Comparison of ENCODE assay signal across 17 cellular contexts in the genomic region with DNA sequence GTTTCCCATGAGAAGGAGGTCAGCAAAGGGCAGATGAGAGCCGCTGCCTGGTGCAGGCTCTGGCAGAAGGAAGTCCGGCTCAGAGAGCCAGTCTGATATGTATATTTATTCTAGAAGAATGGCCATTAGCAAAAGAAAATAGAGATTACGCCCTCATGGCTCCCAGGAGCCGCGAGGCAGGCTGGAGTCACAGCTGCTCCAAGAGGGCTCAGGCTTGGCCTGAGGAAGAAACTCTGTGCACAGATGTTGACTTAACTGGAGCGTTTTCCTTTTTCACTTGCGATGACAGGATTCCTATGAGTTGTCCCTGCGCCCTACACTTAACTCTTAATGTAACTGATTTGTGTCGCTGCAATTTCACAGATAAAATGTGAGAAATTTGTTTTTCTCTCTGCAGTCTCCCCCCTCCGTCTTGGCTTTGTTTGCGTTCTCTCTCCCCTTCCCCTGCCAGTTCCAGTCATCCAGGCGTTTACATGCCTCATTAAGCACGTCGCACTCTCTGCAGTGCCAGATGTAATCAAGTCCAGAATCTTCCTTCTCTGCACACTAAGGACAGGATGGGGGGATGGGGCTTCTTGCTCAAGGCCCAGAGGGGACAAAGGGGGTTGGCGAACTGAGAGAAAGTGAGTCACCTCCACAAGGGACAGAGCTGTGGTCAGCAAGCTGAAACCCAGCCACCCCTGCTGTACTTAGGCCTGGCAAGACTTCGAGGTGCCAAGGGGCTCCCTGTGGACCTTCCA.
DNase-seq lines count a peak whose midpoint lies in the region; ATAC-seq lines count a peak whose summit lies in the region.
"Had no signal": no experiment of that assay in that cellular context is flagged by ENCODE, and none has a peak within 500 bp of the region (broad histone marks: within the 10 kb centered on the region; RNA-seq: fewer than 3 reads in every experiment).

No MANE protein-coding gene starts in this region.

- no peak for ATAC-seq in HG02763 (IDR thresholded peaks at IDR 0.05; ENCODE audit: unreplicated experiment)
- ATAC-seq in stimulated activated memory B cell treated with anti-CD40 and anti-IgM and Interleukin-4, amounts not matched to agents 10 μg/mL and 1 μg/mL and 100 μg/mL, for 72 hours, result no peak
- ATAC-seq: PC-3, upper lobe of right lung had no signal

- no peaks in the 10 kb centered on the region for H3K27me3 Mint-ChIP-seq in stimulated activated memory B cell treated with anti-CD40 and anti-IgM and Interleukin-4, amounts not matched to agents 10 μg/mL and 1 μg/mL and 100 μg/mL, for 72 hours
- H3K27me3 Mint-ChIP-seq: activated naive CD4-positive, alpha-beta T cell treated with anti-CD3 and anti-CD28 coated beads, Interleukin-2, amount 50 U/mL, for 24 hours had no signal

- no peak overlapping the region for H4K8ac ChIP-seq in mesendoderm (ENCODE audit: low read depth, low read length)

- no peaks in the 10 kb centered on the region for H3K4me1 Mint-ChIP-seq in stimulated activated memory B cell treated with anti-CD40 and anti-IgM and Interleukin-4, amounts not matched to agents 10 μg/mL and 1 μg/mL and 100 μg/mL, for 72 hours
- H3K4me1 Mint-ChIP-seq: activated naive CD4-positive, alpha-beta T cell treated with anti-CD3 and anti-CD28 coated beads, Interleukin-2, amount 50 U/mL, for 24 hours; CD14-positive monocyte had no signal

- no peak overlapping the region for H3K9ac ChIP-seq in mesendoderm (ENCODE audit: low read length)

- no peaks in the 10 kb centered on the region for H3K79me1 ChIP-seq in mesendoderm (ENCODE audit: low read length)

- no peaks in the 10 kb centered on the region for H3K36me3 ChIP-seq in mesendoderm (ENCODE audit: control insufficient read depth, insufficient read depth, low read length)
- H3K36me3 ChIP-seq: cardiac muscle cell, heart left ventricle, upper lobe of right lung had no signal

- H3K9me3 Mint-ChIP-seq in stimulated activated memory B cell treated with anti-CD40 and anti-IgM and Interleukin-4, amounts not matched to agents 10 μg/mL and 1 μg/mL and 100 μg/mL, for 72 hours, result peaks cover 7% of the 10 kb centered on the region
- H3K9me3 Mint-ChIP-seq: activated naive CD4-positive, alpha-beta T cell treated with anti-CD3 and anti-CD28 coated beads, Interleukin-2, amount 50 U/mL, for 24 hours had no signal

- H3K23ac ChIP-seq in mesendoderm (ENCODE audit: low read length), result no peak overlapping the region

- H3K4me3 Mint-ChIP-seq in stimulated activated memory B cell treated with anti-CD40 and anti-IgM and Interleukin-4, amounts not matched to agents 10 μg/mL and 1 μg/mL and 100 μg/mL, for 72 hours, result no peak overlapping the region
- H3K4me3 Mint-ChIP-seq: activated naive CD4-positive, alpha-beta T cell treated with anti-CD3 and anti-CD28 coated beads, Interleukin-2, amount 50 U/mL, for 24 hours; CD14-positive monocyte had no signal

- H3K36me3 Mint-ChIP-seq in stimulated activated memory B cell treated with anti-CD40 and anti-IgM and Interleukin-4, amounts not matched to agents 10 μg/mL and 1 μg/mL and 100 μg/mL, for 72 hours, result no peaks in the 10 kb centered on the region
- H3K36me3 Mint-ChIP-seq: activated naive CD4-positive, alpha-beta T cell treated with anti-CD3 and anti-CD28 coated beads, Interleukin-2, amount 50 U/mL, for 24 hours; CD14-positive monocyte had no signal

- no peak overlapping the region for H2BK120ac ChIP-seq in mesendoderm (ENCODE audit: low read depth, low read length)

- no peak overlapping the region for H2BK5ac ChIP-seq in mesendoderm (ENCODE audit: low read length)

- H3K79me2 ChIP-seq in mesendoderm (ENCODE audit: control insufficient read depth, insufficient read depth, low read length), result no peaks in the 10 kb centered on the region

- no peak overlapping the region for H2BK15ac ChIP-seq in mesendoderm (replicated peaks; ENCODE audit: low read depth)

- no peak overlapping the region for H4K5ac ChIP-seq in mesendoderm (ENCODE audit: low read length)

- no peak overlapping the region for H3K4me2 ChIP-seq in mesendoderm (ENCODE audit: low read length)

- no peak overlapping the region for H3K56ac ChIP-seq in mesendoderm (ENCODE audit: low read length)

- no peaks in the 10 kb centered on the region for H3K4me1 ChIP-seq in mesendoderm (ENCODE audit: control insufficient read depth, low read depth, low read length)
- H3K4me1 ChIP-seq: heart left ventricle, upper lobe of right lung had no signal

- no peak overlapping the region for H3K4ac ChIP-seq in mesendoderm (ENCODE audit: low read depth, low read length)

- no peak overlapping the region for H3K27ac Mint-ChIP-seq in stimulated activated memory B cell treated with anti-CD40 and anti-IgM and Interleukin-4, amounts not matched to agents 10 μg/mL and 1 μg/mL and 100 μg/mL, for 72 hours
- H3K27ac Mint-ChIP-seq: activated naive CD4-positive, alpha-beta T cell treated with anti-CD3 and anti-CD28 coated beads, Interleukin-2, amount 50 U/mL, for 24 hours; CD14-positive monocyte had no signal

- no peak overlapping the region for H3K18ac ChIP-seq in mesendoderm (ENCODE audit: low read length)

- DNase-seq in DMS79 treated with DMSO at 0.1 percent for 48 hours (lab: John Stamatoyannopoulos, UW), result peak; percentile 86
- peak; percentile 83 for DNase-seq in NCI-H1105 treated with DMSO at 0.1 percent for 48 hours (lab: John Stamatoyannopoulos, UW)
- DNase-seq in astrocyte of the hippocampus (ENCODE audit: low read depth, low spot score), result peak; percentile 53
- peak; percentile 18 for DNase-seq in renal cortical epithelial cell (ENCODE audit: low read depth)
- no peak for DNase-seq in mesendoderm
- DNase-seq: activated CD4-positive, alpha-beta T cell treated with anti-CD3 and anti-CD28 coated beads for 1 hour; activated CD8-positive, alpha-beta memory T cell treated with anti-CD3 and anti-CD28 coated beads, Interleukin-2, amount 50 U/mL, for 48 hours; heart left ventricle; KG1; PC-3; stimulated activated CD4-positive, alpha-beta T cell treated with anti-CD3 and anti-CD28 coated beads, Interleukin-2, amount 100 ng/mL, for 24 hours; upper lobe of right lung had no signal

- no peak overlapping the region for H3K4me3 ChIP-seq in mesendoderm (ENCODE audit: low read length)
- H3K4me3 ChIP-seq: cardiac muscle cell, heart left ventricle, upper lobe of right lung had no signal

- WGBS in mesendoderm (ENCODE audit: extremely low coverage, insufficient coverage, low lambda C conversion rate), result no CpG with 5 or more reads among the region's 16 CpGs

- no peak overlapping the region for H2AK5ac ChIP-seq in mesendoderm (ENCODE audit: low read length)

- H3K27ac ChIP-seq in mesendoderm (ENCODE audit: low read depth, low read length), result no peak overlapping the region
- H3K27ac ChIP-seq: cardiac muscle cell, heart left ventricle, upper lobe of right lung had no signal

- H3K27me3 ChIP-seq in mesendoderm (ENCODE audit: insufficient read depth, low read length, poor library complexity), result no peaks in the 10 kb centered on the region
- H3K27me3 ChIP-seq: cardiac muscle cell, heart left ventricle had no signal
